Comparison of ENCODE assay signal across 14 cellular contexts in genomic region chr10:14820010-14820774, GRCh38. TPM values are rescaled to one million over a fixed set of nuclear protein-coding genes. Genes with fewer than 3 reads are reported as not detected.
DNase-seq lines count a peak whose midpoint lies in the region; FAIRE-seq and TF ChIP-seq lines count a peak whose summit lies in the region.
"Had no signal": no experiment of that assay in that cellular context is flagged by ENCODE, and none has a peak within 500 bp of the region (broad histone marks: within the 10 kb centered on the region; RNA-seq: fewer than 3 reads in every experiment).

No MANE protein-coding gene starts in this region.

- H3K36me3 ChIP-seq in mesenchymal stem cell (ENCODE audit: control insufficient read depth in 1 of 2, insufficient read depth in 2 of 2, low read depth in 1 of 2, low read length in 2 of 2) (no peaks in the 10 kb centered on the region), MM.1S (replicated peaks; ENCODE audit: insufficient read depth, low read length) (no peaks in the 10 kb centered on the region)

- no peaks in the 10 kb centered on the region for H3K9me2 ChIP-seq in MM.1S (replicated peaks; ENCODE audit: insufficient read depth, low read length)

- H3K79me1 ChIP-seq in mesenchymal stem cell (replicated peaks; ENCODE audit: low read length, poor library complexity, severe bottlenecking): no peaks in the 10 kb centered on the region

- H3K27ac ChIP-seq in mesenchymal stem cell (ENCODE audit: low read length, poor library complexity, severe bottlenecking) (no peak overlapping the region), MM.1S (ENCODE audit: low read length) (no peak overlapping the region)
- H3K27ac ChIP-seq: testis had no signal

- H3K14ac ChIP-seq in mesenchymal stem cell (ENCODE audit: low read length in 2 of 2): no peak overlapping the region

- H3K4me1 ChIP-seq in mesenchymal stem cell (ENCODE audit: control insufficient read depth, insufficient read depth, low read depth, low read length) (no peaks in the 10 kb centered on the region), MM.1S (ENCODE audit: low read length) (no peaks in the 10 kb centered on the region; the same call in 1 of the 2 replicates)
- H3K4me1 ChIP-seq: testis had no signal

- no peaks in the 10 kb centered on the region for H3K79me2 ChIP-seq in MM.1S (ENCODE audit: low read length)

- no peak overlapping the region for H3K4ac ChIP-seq in mesenchymal stem cell (ENCODE audit: low read depth in 1 of 2, low read length in 2 of 2)

- peak; percentile 62 for DNase-seq in AG10803 (ENCODE audit: low read depth)
- DNase-seq in HTR-8/SVneo (ENCODE audit: insufficient read length, low spot score): peak; percentile 59
- peak; percentile 81 to 82 for DNase-seq in cardiac fibroblast (ENCODE audit: low read depth in 2 of 2)
- DNase-seq in mesenchymal stem cell: peak; percentile 43
- DNase-seq in GM13976 (ENCODE audit: low spot score): no peak
- no peak for DNase-seq in T-helper 9 cell
- no peak for DNase-seq in activated CD4-positive, alpha-beta T cell treated with anti-CD3 and anti-CD28 coated beads for 4 hours
- no peak for DNase-seq in MM.1S
- DNase-seq: CD4-positive, alpha-beta T cell; NCI-H1694; T-helper 17 cell; testis had no signal

- WGBS in mesenchymal stem cell: 100% methylated on average over 3 of the region's 10 CpGs

- H3K23ac ChIP-seq in mesenchymal stem cell (ENCODE audit: low read length in 2 of 2): no peak overlapping the region

- H2AFZ ChIP-seq in mesenchymal stem cell (ENCODE audit: low read depth, low read length) (no peak overlapping the region), MM.1S (ENCODE audit: low read length) (no peak overlapping the region)

- H2BK120ac ChIP-seq in mesenchymal stem cell (ENCODE audit: low read depth, low read length): no peak overlapping the region

- H3K4me3 ChIP-seq in AG10803 (ENCODE audit: low read length): no peak overlapping the region
- no peak overlapping the region for H3K4me3 ChIP-seq in cardiac fibroblast (replicated peaks in 1 of 2; ENCODE audit: low read depth in 2 of 2, low read length in 2 of 2)
- no peak overlapping the region for H3K4me3 ChIP-seq in mesenchymal stem cell (ENCODE audit: insufficient read depth in 1 of 2, low read depth in 1 of 2, low read length in 2 of 2)
- no peak overlapping the region for H3K4me3 ChIP-seq in MM.1S (ENCODE audit: low read length)
- H3K4me3 ChIP-seq: testis had no signal

- H4K20me1 ChIP-seq in MM.1S (ENCODE audit: insufficient read depth, low read length): no peaks in the 10 kb centered on the region

- no peaks in the 10 kb centered on the region for H3F3A ChIP-seq in MM.1S (ENCODE audit: insufficient read depth, low read length)

- H3K9me3 ChIP-seq in mesenchymal stem cell (ENCODE audit: control insufficient read depth, low read length) (no peaks in the 10 kb centered on the region), MM.1S (replicated peaks; ENCODE audit: insufficient read depth, low read length) (no peaks in the 10 kb centered on the region)
- H3K9me3 ChIP-seq: testis had no signal

- H4K8ac ChIP-seq in mesenchymal stem cell (ENCODE audit: low read length): no peak overlapping the region

- in situ Hi-C loops in GM13976 (cut with MboI; ENCODE audit: low sequenced_read_pairs, unreplicated experiment): loop anchor here (25.0 kb wide), 1 partner anchor 608 kb away; no protein-coding TSS in a partner anchor

- H3K18ac ChIP-seq in mesenchymal stem cell (ENCODE audit: low read depth in 1 of 2, low read length in 2 of 2): no peak overlapping the region

- no peak overlapping the region for H2BK5ac ChIP-seq in mesenchymal stem cell (ENCODE audit: low read depth, low read length, poor library complexity, severe bottlenecking)

- FAIRE-seq in HTR-8/SVneo (lab: Jason Lieb, UNC): no peak
- FAIRE-seq: endometrium, islet of Langerhans had no signal

- H2BK12ac ChIP-seq in mesenchymal stem cell (ENCODE audit: low read length in 2 of 2): no peak overlapping the region

- H2AK5ac ChIP-seq in mesenchymal stem cell (ENCODE audit: low read length, severe bottlenecking): no peak overlapping the region

- H4K91ac ChIP-seq in mesenchymal stem cell (ENCODE audit: low read length): no peak overlapping the region

- H3K4me2 ChIP-seq in mesenchymal stem cell (ENCODE audit: low read length, poor library complexity, severe bottlenecking): no peak overlapping the region
- H3K4me2 ChIP-seq in MM.1S (ENCODE audit: low read depth, low read length): no peak overlapping the region

- TF ChIP-seq CTCF in AG10803 (conservative IDR thresholded peaks at IDR 0.05; ENCODE audit: low read length) (no peak), cardiac fibroblast (IDR thresholded peaks at IDR 0.05; ENCODE audit: low read depth, low read length) (no peak), GM13976 (IDR thresholded peaks at IDR 0.05; ENCODE audit: borderline replicate concordance, control extremely low read depth, extremely low read depth, insufficient read depth, missing control alignments) (no peak), MM.1S (IDR thresholded peaks at IDR 0.05; ENCODE audit: low read length) (no peak)

- no peak overlapping the region for H2BK15ac ChIP-seq in mesenchymal stem cell (ENCODE audit: low read depth, poor library complexity, severe bottlenecking)

- H3K27me3 ChIP-seq in mesenchymal stem cell (ENCODE audit: control insufficient read depth in 1 of 2, insufficient read depth in 1 of 2, low read length in 2 of 2): no peaks in the 10 kb centered on the region
- no peaks in the 10 kb centered on the region for H3K27me3 ChIP-seq in MM.1S (replicated peaks; ENCODE audit: insufficient read depth, low read length)
- H3K27me3 ChIP-seq: testis had no signal

- no peak overlapping the region for H3K9ac ChIP-seq in mesenchymal stem cell (ENCODE audit: low read length)
- no peak overlapping the region for H3K9ac ChIP-seq in MM.1S (ENCODE audit: low read length)

RNA-seq across cellular contexts. Expression of gene CDNF, which starts 17.6 kb away (rescaled TPM):
- polyA plus RNA-seq in mesenchymal stem cell (2013, experiment 1 of 2): 0.99 TPM
- polyA plus RNA-seq in mesenchymal stem cell (2013, experiment 2 of 2): 0.89 TPM

RNA-seq across cellular contexts. Expression of gene HSPA14, which starts 17.9 kb away (rescaled TPM):
- 11.4 TPM for polyA plus RNA-seq in mesenchymal stem cell (2013, experiment 1 of 2)
- polyA plus RNA-seq in mesenchymal stem cell (2013, experiment 2 of 2): 11.7 TPM

RNA-seq across cellular contexts. Expression of gene MSANTD7, which starts 17.9 kb away (rescaled TPM):
- polyA plus RNA-seq in mesenchymal stem cell (2013, experiment 1 of 2): 9.5 TPM
- 9.3 TPM for polyA plus RNA-seq in mesenchymal stem cell (2013, experiment 2 of 2)

RNA-seq across cellular contexts. Expression of gene FAM107B, which starts 45.5 kb away (rescaled TPM):
- 12.2 TPM for polyA plus RNA-seq in mesenchymal stem cell (2013, experiment 1 of 2)
- polyA plus RNA-seq in mesenchymal stem cell (2013, experiment 2 of 2): 12.0 TPM

RNA-seq across cellular contexts. Expression of gene SUV39H2, which starts 58.5 kb away (rescaled TPM):
- polyA plus RNA-seq in mesenchymal stem cell (2013, experiment 1 of 2): 7.4 TPM
- polyA plus RNA-seq in mesenchymal stem cell (2013, experiment 2 of 2): 8.9 TPM

Comparison
In these comparisons a context has a peak if more than half of its experiments do, and no peak if none do; other contexts are left out.
1. DNase-seq: peak in AG10803 (single experiment), HTR-8/SVneo (single experiment), cardiac fibroblast (2 of 2) and mesenchymal stem cell (single experiment); none in GM13976 (single experiment), T-helper 9 cell (single experiment), activated CD4-positive, alpha-beta T cell treated with anti-CD3 and anti-CD28 coated beads for 4 hours (0 of 2) and MM.1S (single experiment).